17 cellular contexts compared by ENCODE assay signal in the genomic region with DNA sequence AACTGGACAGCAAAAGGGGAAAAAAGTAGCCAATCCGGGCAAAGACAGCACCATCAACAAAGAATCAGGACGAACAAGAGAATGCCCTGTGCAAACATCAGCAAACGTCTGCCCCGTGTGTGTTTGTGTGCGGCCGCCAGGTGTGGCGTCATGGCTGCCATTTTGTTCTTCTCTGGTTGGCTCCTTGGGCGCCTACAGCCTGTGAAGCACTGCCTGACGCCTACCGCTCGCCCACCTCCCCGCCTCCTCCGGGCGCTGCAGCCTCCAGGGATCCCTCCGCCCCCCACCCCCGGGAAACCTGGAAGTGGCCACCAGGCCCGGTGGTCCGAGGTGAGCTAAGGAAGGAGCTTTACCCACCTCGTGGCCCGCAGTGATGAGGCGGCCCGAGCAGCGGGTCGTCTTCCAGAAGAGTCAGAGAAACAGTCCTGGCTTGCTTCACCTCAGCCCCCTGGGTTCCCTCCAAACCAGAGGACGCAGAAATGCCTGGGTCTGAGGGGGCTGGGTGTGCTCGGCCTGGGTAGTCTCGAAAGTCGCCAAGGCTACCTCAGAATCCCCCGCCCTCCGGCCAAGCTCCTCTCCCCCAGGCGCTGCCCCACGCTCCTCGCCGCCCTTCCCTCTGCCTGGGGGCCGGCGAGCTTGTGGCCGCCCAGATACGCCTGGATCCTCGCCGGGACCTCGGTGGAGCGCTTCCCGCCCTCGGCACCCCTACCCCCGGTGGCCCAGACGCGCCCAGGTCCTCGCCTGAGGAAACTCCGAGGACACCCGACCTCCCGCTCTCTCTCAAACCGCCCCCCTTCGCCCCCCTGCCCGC.
DNase-seq lines count a peak whose midpoint lies in the region; ATAC-seq and TF ChIP-seq lines count a peak whose summit lies in the region.
"Had no signal": no experiment of that assay in that cellular context is flagged by ENCODE, and none has a peak within 500 bp of the region (broad histone marks: within the 10 kb centered on the region; RNA-seq: fewer than 3 reads in every experiment).

No MANE protein-coding gene starts in this region.

- BruUV-seq in PC-3 (replicated peaks; lab: Mats Ljungman, UMichigan) = no TSS peak

- H3K4me3 Mint-ChIP-seq in endothelial cell (ENCODE audit: unreplicated experiment) = peak overlapping the region; percentile 53
- peak overlapping the region; percentile 6 to 17 for H3K4me3 Mint-ChIP-seq in stimulated activated naive B cell treated with anti-CD40 and anti-IgM and Interleukin-4, amounts not matched to agents 10 μg/mL and 1 μg/mL and 100 μg/mL, for 72 hours
- H3K4me3 Mint-ChIP-seq in activated naive CD4-positive, alpha-beta T cell treated with anti-CD3 and anti-CD28 coated beads, Interleukin-2, amount 10 ng/mL, durations not matched to agents 7 days and 5 days = no peak overlapping the region
- H3K4me3 Mint-ChIP-seq: CD8-positive, alpha-beta memory T cell had no signal

- CTCF ChIA-PET in SK-N-SH (lab: Yijun Ruan, JAX) (interaction anchor here (1.1 kb wide), 1 partner anchor 9 kb away, joined by 3 read pairs; no protein-coding TSS in a partner anchor), PC-3 (lab: Charles Lee) (no interaction called here)
- CTCF ChIA-PET in activated naive CD4-positive, alpha-beta T cell treated with anti-CD3 and anti-CD28 coated beads, Interleukin-2, amount 10 ng/mL, durations not matched to agents 7 days and 5 days (lab: Charles Lee) = no interaction called here

- no peak overlapping the region for H3K27ac ChIP-seq in SK-N-SH (ENCODE audit: low read depth in 2 of 2, low read length in 1 of 2)
- H3K27ac ChIP-seq in PC-3 (ENCODE audit: low read length) = peak overlapping the region; percentile 99
- H3K27ac ChIP-seq: 22Rv1, BLaER1, KMS-11 had no signal

- H3F3A ChIP-seq in SK-N-SH (replicated peaks; ENCODE audit: insufficient read depth) = peaks cover 18% of the 10 kb centered on the region
- H3F3A ChIP-seq in PC-3 (ENCODE audit: low read length, unreplicated experiment) = no peaks in the 10 kb centered on the region

- H3K4me2 ChIP-seq in SK-N-SH = no peak overlapping the region
- no peak overlapping the region for H3K4me2 ChIP-seq in PC-3 (ENCODE audit: low read length)
- H3K4me2 ChIP-seq: BLaER1, KMS-11 had no signal

- H3K4me3 ChIP-seq in SK-N-SH (ENCODE audit: low read depth in 2 of 2, low read length in 1 of 2) (no peak overlapping the region), PC-3 (ENCODE audit: low read length) (no peak overlapping the region)
- H3K4me3 ChIP-seq: BLaER1 had no signal

- DNase-seq in SK-N-SH (peak; percentile 20), PC-3 (no peak), endothelial cell (ENCODE audit: low spot score) (no peak), NOMO-1 treated with DMSO at 0.1 percent for 48 hours (lab: John Stamatoyannopoulos, UW; ENCODE audit: unreplicated experiment) (no peak), GM10266 (ENCODE audit: extremely low spot score) (no peak)
- DNase-seq in stimulated activated naive B cell treated with anti-CD40 and anti-IgM and Interleukin-4, amounts not matched to agents 10 μg/mL and 1 μg/mL and 100 μg/mL, for 72 hours = no peak
- no peak for DNase-seq in activated naive CD4-positive, alpha-beta T cell treated with anti-CD3 and anti-CD28 coated beads, Interleukin-2, amount 10 ng/mL, durations not matched to agents 7 days and 5 days
- DNase-seq: CD8-positive, alpha-beta memory T cell; NCI-H1048; NCI-H146; NCI-H2081 treated with DMSO at 0.1 percent for 48 hours; NCI-H510A; SIG-M5 had no signal

- peaks cover 4% of the 10 kb centered on the region; the same call in 1 of the 2 replicates for H3K27me3 ChIP-seq in SK-N-SH (ENCODE audit: insufficient read depth)
- no peaks in the 10 kb centered on the region for H3K27me3 ChIP-seq in PC-3 (ENCODE audit: low read length)
- H3K27me3 ChIP-seq: BLaER1 had no signal

- no peaks in the 10 kb centered on the region for H3K9me3 ChIP-seq in SK-N-SH
- no peaks in the 10 kb centered on the region for H3K9me3 ChIP-seq in PC-3 (ENCODE audit: low read length)

- H3K36me3 ChIP-seq in SK-N-SH (replicated peaks in 1 of 2; ENCODE audit: control insufficient read depth in 1 of 2, insufficient read depth in 2 of 2, low read length in 1 of 2) (no peaks in the 10 kb centered on the region), PC-3 (ENCODE audit: low read depth, low read length) (no peaks in the 10 kb centered on the region)
- H3K36me3 ChIP-seq: BLaER1 had no signal

- H3K79me2 ChIP-seq in SK-N-SH (ENCODE audit: insufficient read depth) (no peaks in the 10 kb centered on the region), PC-3 (ENCODE audit: low read length) (no peaks in the 10 kb centered on the region)

- ATAC-seq in SK-N-SH treated with all-trans-retinoic acid at 6 μM for 48 hours (no peak), PC-3 (no peak)
- no peak for ATAC-seq in stimulated activated naive B cell treated with anti-CD40 and anti-IgM and Interleukin-4, amounts not matched to agents 10 μg/mL and 1 μg/mL and 100 μg/mL, for 72 hours (replicated peaks)

- TF ChIP-seq RAD21 in SK-N-SH (IDR thresholded peaks at IDR 0.05; ENCODE audit: low read length) = no peak

- peaks cover 17% of the 10 kb centered on the region for H3K4me1 Mint-ChIP-seq in endothelial cell (ENCODE audit: unreplicated experiment)
- peaks cover 61 to 96% of the 10 kb centered on the region in 2 donors for H3K4me1 Mint-ChIP-seq in stimulated activated naive B cell treated with anti-CD40 and anti-IgM and Interleukin-4, amounts not matched to agents 10 μg/mL and 1 μg/mL and 100 μg/mL, for 72 hours
- peaks cover 60% of the 10 kb centered on the region for H3K4me1 Mint-ChIP-seq in activated naive CD4-positive, alpha-beta T cell treated with anti-CD3 and anti-CD28 coated beads, Interleukin-2, amount 10 ng/mL, durations not matched to agents 7 days and 5 days
- H3K4me1 Mint-ChIP-seq: CD8-positive, alpha-beta memory T cell had no signal

- intact Hi-C loops in PC-3 (cut with micrococcal nuclease) = no loop called here

- POLR2A ChIA-PET in SK-N-SH (lab: Yijun Ruan, JAX) (no interaction called here), PC-3 (lab: Charles Lee; ENCODE audit: unreplicated experiment) (no interaction called here)

- H3K9ac ChIP-seq in SK-N-SH = no peak overlapping the region
- H3K9ac ChIP-seq in PC-3 (ENCODE audit: low read length) = peak overlapping the region; percentile 93; the same call in 1 of the 2 replicates
- H3K9ac ChIP-seq: BLaER1, KMS-11 had no signal

- H3K4me1 ChIP-seq in SK-N-SH (ENCODE audit: control insufficient read depth in 1 of 2, insufficient read depth in 2 of 2, low read depth in 1 of 2, low read length in 1 of 2) = peaks cover 0 to 16% of the 10 kb centered on the region in 2 experiments; a peak in 1 of 4 replicates
- peaks cover 38% of the 10 kb centered on the region for H3K4me1 ChIP-seq in PC-3 (ENCODE audit: insufficient read depth, low read length)

- H3K27ac Mint-ChIP-seq in endothelial cell (ENCODE audit: unreplicated experiment) = no peak overlapping the region
- peak overlapping the region; percentile 84 for H3K27ac Mint-ChIP-seq in stimulated activated naive B cell treated with anti-CD40 and anti-IgM and Interleukin-4, amounts not matched to agents 10 μg/mL and 1 μg/mL and 100 μg/mL, for 72 hours
- H3K27ac Mint-ChIP-seq in activated naive CD4-positive, alpha-beta T cell treated with anti-CD3 and anti-CD28 coated beads, Interleukin-2, amount 10 ng/mL, durations not matched to agents 7 days and 5 days = no peak overlapping the region
- H3K27ac Mint-ChIP-seq: CD8-positive, alpha-beta memory T cell had no signal

- no peak overlapping the region for H2AFZ ChIP-seq in SK-N-SH (ENCODE audit: low read depth)
- H2AFZ ChIP-seq in PC-3 (ENCODE audit: low read length) = no peak overlapping the region

- 34% methylated on average over 39 of the region's 54 CpGs for WGBS in SK-N-SH (ENCODE audit: low lambda C conversion rate)

- H3K27me3 Mint-ChIP-seq in endothelial cell (ENCODE audit: unreplicated experiment) = peaks cover 6% of the 10 kb centered on the region
- no peaks in the 10 kb centered on the region for H3K27me3 Mint-ChIP-seq in stimulated activated naive B cell treated with anti-CD40 and anti-IgM and Interleukin-4, amounts not matched to agents 10 μg/mL and 1 μg/mL and 100 μg/mL, for 72 hours
- peaks cover 21% of the 10 kb centered on the region for H3K27me3 Mint-ChIP-seq in activated naive CD4-positive, alpha-beta T cell treated with anti-CD3 and anti-CD28 coated beads, Interleukin-2, amount 10 ng/mL, durations not matched to agents 7 days and 5 days

- no peak for TF ChIP-seq EP300 in SK-N-SH (IDR thresholded peaks at IDR 0.05; ENCODE audit: borderline replicate concordance in 1 of 2, low read depth in 1 of 2, low read length in 1 of 2)

- no peak for TF ChIP-seq CTCF in SK-N-SH (IDR thresholded peaks at IDR 0.05)
- no peak for TF ChIP-seq CTCF in PC-3 (conservative IDR thresholded peaks at IDR 0.05; ENCODE audit: low read depth, low read length)
- no peak for TF ChIP-seq CTCF in endothelial cell (IDR thresholded peaks at IDR 0.05; ENCODE audit: unreplicated experiment)
- TF ChIP-seq CTCF in GM10266 (IDR thresholded peaks at IDR 0.05; ENCODE audit: control insufficient read depth, insufficient read depth, low read depth, missing control alignments) = no peak

- H4K20me1 ChIP-seq in SK-N-SH (ENCODE audit: insufficient read depth) (no peaks in the 10 kb centered on the region), PC-3 (ENCODE audit: low read length) (no peaks in the 10 kb centered on the region)
- H4K20me1 ChIP-seq: BLaER1 had no signal

- H3K9me3 Mint-ChIP-seq in endothelial cell (ENCODE audit: unreplicated experiment) = no peaks in the 10 kb centered on the region
- H3K9me3 Mint-ChIP-seq in stimulated activated naive B cell treated with anti-CD40 and anti-IgM and Interleukin-4, amounts not matched to agents 10 μg/mL and 1 μg/mL and 100 μg/mL, for 72 hours = peaks cover 3 to 4% of the 10 kb centered on the region in 2 donors
- H3K9me3 Mint-ChIP-seq in activated naive CD4-positive, alpha-beta T cell treated with anti-CD3 and anti-CD28 coated beads, Interleukin-2, amount 10 ng/mL, durations not matched to agents 7 days and 5 days = peaks cover 6% of the 10 kb centered on the region
- H3K9me3 Mint-ChIP-seq: CD8-positive, alpha-beta memory T cell had no signal

- no peaks in the 10 kb centered on the region for H3K36me3 Mint-ChIP-seq in endothelial cell (ENCODE audit: low read depth, unreplicated experiment)
- H3K36me3 Mint-ChIP-seq in stimulated activated naive B cell treated with anti-CD40 and anti-IgM and Interleukin-4, amounts not matched to agents 10 μg/mL and 1 μg/mL and 100 μg/mL, for 72 hours = peaks cover 6 to 23% of the 10 kb centered on the region in 2 donors
- peaks cover 19% of the 10 kb centered on the region for H3K36me3 Mint-ChIP-seq in activated naive CD4-positive, alpha-beta T cell treated with anti-CD3 and anti-CD28 coated beads, Interleukin-2, amount 10 ng/mL, durations not matched to agents 7 days and 5 days
- H3K36me3 Mint-ChIP-seq: CD8-positive, alpha-beta memory T cell had no signal

- no peaks in the 10 kb centered on the region for H3K9me2 ChIP-seq in SK-N-SH
- H3K9me2 ChIP-seq in PC-3 (replicated peaks; ENCODE audit: low read length) = no peaks in the 10 kb centered on the region

TF ChIP-seq in SK-N-SH treated with all-trans-retinoic acid at 6 μM for 48 hours, 23 proteins besides CTCF, POLR2A, EP300 and RAD21 (continues in another document):
- TF ChIP-seq GLIS3 (CRISPR knock-in tag; IDR thresholded peaks at IDR 0.05) (no peak), TCF4 (CRISPR knock-in tag; IDR thresholded peaks at IDR 0.05; ENCODE audit: borderline replicate concordance) (no peak), PPARA (CRISPR knock-in tag; IDR thresholded peaks at IDR 0.05; ENCODE audit: borderline replicate concordance) (no peak), ZNF70 (CRISPR knock-in tag; IDR thresholded peaks at IDR 0.05) (no peak)
